12 cellular contexts compared by ENCODE assay signal in genomic region chr6:47180633-47181032, GRCh38.
DNase-seq lines count a peak whose midpoint lies in the region; TF ChIP-seq lines count a peak whose summit lies in the region.
"Had no signal": no experiment of that assay in that cellular context is flagged by ENCODE, and none has a peak within 500 bp of the region (broad histone marks: within the 10 kb centered on the region; RNA-seq: fewer than 3 reads in every experiment).

No MANE protein-coding gene starts in this region.

- no peak overlapping the region for H3K27ac Mint-ChIP-seq in CD4-positive, alpha-beta memory T cell
- H3K27ac Mint-ChIP-seq: CD8-positive, alpha-beta T cell had no signal

- TF ChIP-seq CTCF in RWPE1 (conservative IDR thresholded peaks at IDR 0.05; ENCODE audit: low read depth) (no peak), WERI-Rb-1 (IDR thresholded peaks at IDR 0.05; ENCODE audit: low read depth, low read length) (no peak)

- no peak overlapping the region for H3K4me3 ChIP-seq in WERI-Rb-1 (ENCODE audit: low read depth, low read length)
- no peak overlapping the region for H3K4me3 ChIP-seq in CD4-positive, alpha-beta memory T cell (ENCODE audit: low read length in 2 of 2)
- H3K4me3 ChIP-seq: tibial artery had no signal

- H3K4me3 Mint-ChIP-seq in CD4-positive, alpha-beta memory T cell, result no peak overlapping the region
- H3K4me3 Mint-ChIP-seq: CD8-positive, alpha-beta T cell had no signal

- DNase-seq in AG08395 (ENCODE audit: low spot score) (peak; percentile 47), GOT3 (lab: John Stamatoyannopoulos, UW) (peak; percentile 34), RWPE1 (ENCODE audit: low spot score) (peak; percentile 67), fibroblast of the conjunctiva (ENCODE audit: low read depth) (peak; percentile 52), SKM-1 (lab: John Stamatoyannopoulos, UW; ENCODE audit: unreplicated experiment) (no peak), NCI-H2227 (lab: John Stamatoyannopoulos, UW; ENCODE audit: unreplicated experiment) (no peak), WERI-Rb-1 (no peak)
- DNase-seq in CD4-positive, alpha-beta memory T cell, result no peak
- DNase-seq: activated CD4-positive, CD25-positive, alpha-beta regulatory T cell treated with anti-CD3 and anti-CD28 coated beads, Interleukin-2, amount 50 U/mL, for 72 hours; CD8-positive, alpha-beta T cell; retina; tibial artery had no signal

- no peaks in the 10 kb centered on the region for H3K27me3 Mint-ChIP-seq in CD4-positive, alpha-beta memory T cell

- H3K4me1 ChIP-seq in CD4-positive, alpha-beta memory T cell (ENCODE audit: insufficient read depth, low read length), result no peaks in the 10 kb centered on the region
- H3K4me1 ChIP-seq: tibial artery had no signal

- no peak overlapping the region for H3K27ac ChIP-seq in RWPE1
- no peak overlapping the region for H3K27ac ChIP-seq in WERI-Rb-1
- H3K27ac ChIP-seq in CD4-positive, alpha-beta memory T cell (ENCODE audit: low read depth, low read length), result no peak overlapping the region
- H3K27ac ChIP-seq: tibial artery had no signal

- no peaks in the 10 kb centered on the region for H3K4me1 Mint-ChIP-seq in CD4-positive, alpha-beta memory T cell

- POLR2A ChIA-PET in RWPE1 (lab: Yijun Ruan, JAX; ENCODE audit: low non-redundant PET), result no interaction called here
- POLR2A ChIA-PET in CD4-positive, alpha-beta memory T cell (lab: Charles Lee; ENCODE audit: partially characterized antibody), result no interaction called here

- H3K27me3 ChIP-seq in WERI-Rb-1 (ENCODE audit: insufficient read depth, low read depth, severe bottlenecking), result no peaks in the 10 kb centered on the region
- H3K27me3 ChIP-seq in CD4-positive, alpha-beta memory T cell (ENCODE audit: insufficient read depth, low read length), result no peaks in the 10 kb centered on the region
- H3K27me3 ChIP-seq: tibial artery had no signal

- no peaks in the 10 kb centered on the region for H3K36me3 ChIP-seq in WERI-Rb-1
- no peaks in the 10 kb centered on the region for H3K36me3 ChIP-seq in CD4-positive, alpha-beta memory T cell (ENCODE audit: insufficient read depth, low read length)
- H3K36me3 ChIP-seq: tibial artery had no signal

- intact Hi-C loops in CD4-positive, alpha-beta memory T cell (cut with micrococcal nuclease), result no loop called here

- H3K36me3 Mint-ChIP-seq in CD4-positive, alpha-beta memory T cell, result no peaks in the 10 kb centered on the region
- H3K36me3 Mint-ChIP-seq: CD8-positive, alpha-beta T cell had no signal

- no peaks in the 10 kb centered on the region for H3K9me3 ChIP-seq in WERI-Rb-1 (ENCODE audit: severe bottlenecking)
- H3K9me3 ChIP-seq in CD4-positive, alpha-beta memory T cell (ENCODE audit: control insufficient read depth in 1 of 2, low read length in 2 of 2), result no peaks in the 10 kb centered on the region
- H3K9me3 ChIP-seq: tibial artery had no signal

- CTCF ChIA-PET in RWPE1 (lab: Yijun Ruan, JAX), result interaction anchor here (0.7 kb wide), 1 partner anchor 78 kb away, joined by 3 read pairs; no protein-coding TSS in a partner anchor
- CTCF ChIA-PET in CD4-positive, alpha-beta memory T cell (lab: Charles Lee; ENCODE audit: partially characterized antibody), result no interaction called here

- H3K9me3 Mint-ChIP-seq in CD4-positive, alpha-beta memory T cell, result peaks cover 0 to 4% (median 0%) of the 10 kb centered on the region in 8 donors
- H3K9me3 Mint-ChIP-seq: CD8-positive, alpha-beta T cell had no signal

Comparison
In these comparisons a context has a peak if more than half of its experiments do, and no peak if none do; other contexts are left out.
1. DNase-seq: peak in AG08395 (single experiment), GOT3 (single experiment), RWPE1 (single experiment) and fibroblast of the conjunctiva (single experiment); none in SKM-1 (single experiment), NCI-H2227 (single experiment), WERI-Rb-1 (single experiment) and CD4-positive, alpha-beta memory T cell (0 of 5).